ENCODE assay signal across 26 cellular contexts in the genomic region with DNA sequence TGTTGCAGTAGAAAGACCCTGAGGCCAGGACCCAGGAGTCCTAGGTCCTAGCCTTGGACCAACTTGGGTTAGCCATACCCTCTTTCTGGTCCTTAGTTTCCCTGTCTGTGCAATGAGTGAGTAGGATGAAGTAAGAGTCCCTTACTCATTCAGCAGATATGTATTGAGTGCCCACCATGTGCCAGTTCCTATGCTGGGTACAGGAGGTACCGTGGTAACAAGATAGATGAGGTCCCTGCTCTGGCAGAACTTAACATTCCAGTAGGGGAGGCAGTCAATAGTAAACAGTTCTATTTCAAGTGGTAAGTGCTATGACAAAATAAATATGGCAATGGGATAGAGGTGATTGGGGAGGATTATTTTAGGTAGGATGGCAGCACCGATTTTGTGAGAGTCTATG. TPM values are rescaled to one million over a fixed set of nuclear protein-coding genes. Genes with fewer than 3 reads are reported as not detected.
"Had no signal": no experiment of that assay in that cellular context is flagged by ENCODE, and none has a peak within 500 bp of the region (broad histone marks: within the 10 kb centered on the region; RNA-seq: fewer than 3 reads in every experiment).

No MANE protein-coding gene starts in this region.

- DNase-seq: activated CD4-positive, alpha-beta T cell treated with anti-CD3 and anti-CD28 coated beads for 48 hours; activated CD4-positive, alpha-beta T cell treated with anti-CD3 and anti-CD28 coated beads, Interleukin-2, amount 50 U/mL, for 4 hours; activated CD4-positive, CD25-positive, alpha-beta regulatory T cell treated with anti-CD3 and anti-CD28 coated beads, Interleukin-2, amount 50 U/mL, for 72 hours; activated CD8-positive, alpha-beta memory T cell treated with anti-CD3 and anti-CD28 coated beads, Interleukin-2, amount 10 ng/mL, durations not matched to agents 7 days and 5 days; activated effector memory CD4-positive, alpha-beta T cell treated with anti-CD3 and anti-CD28 coated beads, Interleukin-2, amount 50 U/mL, for 16 hours; activated naive CD4-positive, alpha-beta T cell treated with Interleukin-2 at 50 U/mL for 16 hours; activated naive CD8-positive, alpha-beta T cell treated with anti-CD3 and anti-CD28 coated beads, Interleukin-2, amount 10 ng/mL, durations not matched to agents 7 days and 5 days; activated T-cell treated with anti-CD3 and anti-CD28 coated beads, Interleukin-2, amount 50 U/mL, for 24 hours; aorta; central memory CD4-positive, alpha-beta T cell; IMR-90; Kasumi-1; KBM-7; NCI-H1105 treated with DMSO at 0.1 percent for 48 hours; NCI-H1436 treated with DMSO at 0.1 percent for 48 hours; NCI-H187; NCI-H2081; NCI-H2227 treated with DMSO at 0.1 percent for 48 hours; NCI-H446 treated with DMSO at 0.1 percent for 48 hours; NCI-H526 treated with DMSO at 0.1 percent for 48 hours; NCI-H82; T-cell had no signal

- ATAC-seq: activated CD8-positive, alpha-beta memory T cell treated with anti-CD3 and anti-CD28 coated beads, Interleukin-2, amount 10 ng/mL, durations not matched to agents 7 days and 5 days; body of pancreas; T-cell; WTC11 had no signal

RNA-seq across cellular contexts. Expression of a gene that starts 18.5 kb away (rescaled TPM):
- total RNA-seq: IMR-90, OCI-LY7, RPMI7951 had no signal
